8 cellular contexts compared by ENCODE assay signal in the genomic region with DNA sequence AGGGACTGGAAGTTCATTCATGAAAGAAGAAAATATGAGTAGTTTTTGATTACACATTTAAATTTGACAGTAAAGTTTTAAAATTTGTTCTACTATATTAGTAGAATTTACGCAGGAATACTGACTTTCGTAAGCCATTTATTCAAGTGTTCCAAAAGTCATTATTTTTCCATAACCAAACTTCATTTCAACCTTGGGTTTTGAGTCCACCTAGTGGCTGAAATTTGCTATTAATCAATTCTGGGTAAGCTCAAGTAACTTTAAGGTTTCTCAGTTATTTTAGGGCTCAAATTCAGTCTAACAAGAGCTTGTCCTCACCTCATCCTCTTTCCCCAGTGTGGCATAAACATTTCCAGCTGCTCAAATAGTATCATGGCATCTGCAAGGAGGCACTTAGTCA.
A peak's percentile ranks its signal among the peaks of the same experiment; 100 is the strongest.
DNase-seq lines count a peak whose midpoint lies in the region; FAIRE-seq and TF ChIP-seq lines count a peak whose summit lies in the region.

No MANE protein-coding gene starts in this region.

- intact Hi-C loops in left ventricle myocardium inferior (cut with micrococcal nuclease) (loop anchor here (10.0 kb wide), 1 partner anchor 203 kb away; no protein-coding TSS in a partner anchor), uterus (cut with DNase I; ENCODE audit: low total_unique reads) (no loop called here)

- in situ Hi-C loops in SK-MEL-5 (cut with HindIII; ENCODE audit: low pct_unique_long_range_greater_than_20kb, low sequenced_read_pairs), result no loop called here

- H3K27me3 ChIP-seq in left ventricle myocardium inferior (ENCODE audit: low read depth), result no peaks in the 10 kb centered on the region
- H3K27me3 ChIP-seq in right atrium auricular region, result no peaks in the 10 kb centered on the region
- peaks cover 0 to 4% of the 10 kb centered on the region in 2 donors for H3K27me3 ChIP-seq in uterus

- H3K9me3 ChIP-seq in left ventricle myocardium inferior (replicated peaks) (no peaks in the 10 kb centered on the region), right atrium auricular region (no peaks in the 10 kb centered on the region), uterus (no peaks in the 10 kb centered on the region)

- H3K4me1 ChIP-seq in left ventricle myocardium inferior, result no peaks in the 10 kb centered on the region
- H3K4me1 ChIP-seq in right atrium auricular region, result no peaks in the 10 kb centered on the region
- H3K4me1 ChIP-seq in uterus, result no peaks in the 10 kb centered on the region

- FAIRE-seq in GM12892 (lab: Jason Lieb, UNC), result no peak

- no peak overlapping the region for H3K27ac ChIP-seq in left ventricle myocardium inferior (replicated peaks)
- H3K27ac ChIP-seq in right atrium auricular region, result no peak overlapping the region
- no peak overlapping the region for H3K27ac ChIP-seq in uterus

- no peak overlapping the region for H3K4me3 ChIP-seq in left ventricle myocardium inferior
- H3K4me3 ChIP-seq in right atrium auricular region, result no peak overlapping the region
- H3K4me3 ChIP-seq in uterus, result no peak overlapping the region

- no peak for DNase-seq in left ventricle myocardium inferior
- no peak for DNase-seq in right atrium auricular region (ENCODE audit: low spot score)
- DNase-seq in SK-MEL-5 (ENCODE audit: low read depth, low spot score), result peak; percentile 34
- DNase-seq in glomerular visceral epithelial cell (ENCODE audit: extremely low spot score), result peak; percentile 8
- DNase-seq in uterus, result no peak
- no peak for DNase-seq in GM12892 (ENCODE audit: insufficient read length)
- no peak for DNase-seq in NCI-H187 (lab: John Stamatoyannopoulos, UW)
- DNase-seq in DMS153 (lab: John Stamatoyannopoulos, UW), result no peak

- H3K36me3 ChIP-seq in left ventricle myocardium inferior, result no peaks in the 10 kb centered on the region
- H3K36me3 ChIP-seq in right atrium auricular region, result no peaks in the 10 kb centered on the region
- no peaks in the 10 kb centered on the region for H3K36me3 ChIP-seq in uterus

- TF ChIP-seq CTCF in left ventricle myocardium inferior (IDR thresholded peaks at IDR 0.05; ENCODE audit: borderline replicate concordance) (peak; percentile 56), right atrium auricular region (IDR thresholded peaks at IDR 0.05) (peak in 1 of 2 donors; percentile 68), uterus (IDR thresholded peaks at IDR 0.05) (peak; percentile 39 to 50 (median 42))

- no peak for TF ChIP-seq POLR2A in uterus (IDR thresholded peaks at IDR 0.05)
- TF ChIP-seq POLR2A in GM12892 (IDR thresholded peaks at IDR 0.05; ENCODE audit: low read depth, low read length), result no peak

Comparison
In these comparisons a context has a peak if more than half of its experiments do, and no peak if none do; other contexts are left out.
1. DNase-seq: peak in SK-MEL-5 (single experiment) and glomerular visceral epithelial cell (single experiment); none in left ventricle myocardium inferior (single experiment), right atrium auricular region (single experiment), uterus (0 of 2), GM12892 (single experiment), NCI-H187 (0 of 2) and DMS153 (single experiment).